In genomic region chr4:67988986-67989385, GRCh38 we compare ENCODE assay signal across 19 cellular contexts. TPM values are rescaled to one million over a fixed set of nuclear protein-coding genes. Genes with fewer than 3 reads are reported as not detected.
"Had no signal": no experiment of that assay in that cellular context is flagged by ENCODE, and none has a peak within 500 bp of the region (broad histone marks: within the 10 kb centered on the region; RNA-seq: fewer than 3 reads in every experiment).

No MANE protein-coding gene starts in this region.

- H3K4me3 ChIP-seq: ascending aorta, tibial nerve, vagina had no signal

- H3K36me3 ChIP-seq: ascending aorta, neutrophil, tibial nerve, vagina, WERI-Rb-1 had no signal

- H3K9me3 ChIP-seq: ascending aorta, neutrophil, tibial nerve, vagina had no signal

- DNase-seq: activated CD4-positive, alpha-beta T cell treated with anti-CD3 and anti-CD28 coated beads for 1 hour; activated CD8-positive, alpha-beta memory T cell treated with anti-CD3 and anti-CD28 coated beads for 24 hours; activated CD8-positive, alpha-beta memory T cell treated with anti-CD3 and anti-CD28 coated beads, Interleukin-2, amount 50 U/mL, for 48 hours; activated effector memory CD4-positive, alpha-beta T cell treated with anti-CD3 and anti-CD28 coated beads, Interleukin-2, amount 50 U/mL, for 16 hours; activated naive CD4-positive, alpha-beta T cell treated with anti-CD3 and anti-CD28 coated beads, Interleukin-2, amount 50 U/mL, for 16 hours; natural killer cell; stimulated activated naive CD4-positive, alpha-beta T cell; T-helper 17 cell had no signal

- H3K27me3 ChIP-seq: ascending aorta, neutrophil, tibial nerve, vagina had no signal

- H3K4me1 ChIP-seq: ascending aorta, parathyroid adenoma, tibial nerve, vagina had no signal

RNA-seq across cellular contexts. Expression of gene TMPRSS11A, which starts 25.7 kb away (rescaled TPM):
- total RNA-seq: ascending aorta, cardiac septum, liver, mesenteric fat pad, natural killer cell, sciatic nerve, subcutaneous adipose tissue, T-helper 17 cell, tibial nerve had no signal
